Comparison of ENCODE assay signal across 8 cellular contexts in the genomic region with DNA sequence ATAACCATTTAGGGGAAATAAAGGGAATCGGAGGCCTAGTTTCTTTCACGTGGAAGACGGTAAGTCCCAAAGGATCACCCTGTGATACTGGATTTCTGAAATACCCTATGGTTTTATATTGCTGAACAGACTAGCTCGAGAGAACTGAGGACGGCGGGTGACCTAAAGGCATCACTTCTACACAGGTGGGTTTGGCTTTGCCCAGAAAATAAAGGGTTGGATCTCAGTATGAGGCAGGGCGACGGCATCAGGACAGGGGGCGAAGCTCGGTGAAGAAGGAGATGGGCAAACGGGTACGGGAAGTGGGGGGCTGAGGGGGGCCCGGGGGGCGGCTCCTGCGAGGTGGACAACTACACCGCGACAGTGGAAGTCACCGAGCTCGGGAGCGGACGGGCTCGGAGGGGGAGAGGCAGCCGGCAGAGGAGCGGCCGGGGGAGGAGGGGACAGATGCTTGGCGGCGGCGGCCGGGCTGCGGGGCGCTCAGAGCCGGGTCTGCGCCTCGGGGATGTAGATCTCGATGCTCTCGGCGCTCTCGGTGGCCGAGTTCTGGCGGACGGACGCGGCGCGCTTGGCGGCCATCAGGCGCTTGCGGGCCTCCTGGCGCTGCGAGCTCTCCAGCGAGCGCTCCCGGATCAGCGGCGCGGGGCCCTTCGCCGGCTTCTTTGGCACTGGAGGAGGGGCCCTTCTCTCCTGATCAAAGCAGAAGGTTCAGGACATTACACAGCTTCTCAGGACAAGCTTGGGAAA. TPM values are rescaled to one million over a fixed set of nuclear protein-coding genes. Genes with fewer than 3 reads are reported as not detected.
DNase-seq lines count a peak whose midpoint lies in the region; ATAC-seq and TF ChIP-seq lines count a peak whose summit lies in the region.

No MANE protein-coding gene starts in this region.

- H3K9me2 ChIP-seq in SK-N-SH, result no peaks in the 10 kb centered on the region

- H3K27ac ChIP-seq in SK-N-SH (ENCODE audit: low read depth in 2 of 2, low read length in 1 of 2), result no peak overlapping the region; a peak in 1 of 4 replicates
- H3K27ac ChIP-seq in thoracic aorta, result no peak overlapping the region

- peak overlapping the region; percentile 69 for H3K4me2 ChIP-seq in SK-N-SH

- DNase-seq in GM03348 (ENCODE audit: low spot score), result peak; percentile 76
- DNase-seq in SK-N-SH, result peak; percentile 85
- DNase-seq in ecto neural progenitor cell (ENCODE audit: low spot score), result peak; percentile 82
- DNase-seq in lung microvascular endothelial cell (ENCODE audit: low read depth in 2 of 2), result peak; percentile 55 to 59
- DNase-seq in thoracic aorta (ENCODE audit: low spot score), result no peak
- no peak for DNase-seq in ureter (ENCODE audit: low spot score)

- TF ChIP-seq CTCF in SK-N-SH (IDR thresholded peaks at IDR 0.05), result no peak
- TF ChIP-seq CTCF in thoracic aorta (IDR thresholded peaks at IDR 0.05), result no peak

- no peaks in the 10 kb centered on the region for H3K79me2 ChIP-seq in SK-N-SH (ENCODE audit: insufficient read depth)

- TF ChIP-seq EP300 in SK-N-SH (IDR thresholded peaks at IDR 0.05; ENCODE audit: borderline replicate concordance in 1 of 2, low read depth in 1 of 2, low read length in 1 of 2), result no peak

- H3K4me3 ChIP-seq in SK-N-SH (ENCODE audit: low read depth in 2 of 2, low read length in 1 of 2) (peak overlapping the region; percentile 51 to 54), thoracic aorta (peak overlapping the region; percentile 70)

- CTCF ChIA-PET in SK-N-SH (lab: Yijun Ruan, JAX), result interaction anchor here (1.0 to 1.5 kb wide), 8 partner anchors 10 to 167 kb away, joined by 3 to 7 read pairs (median 3); no protein-coding TSS in a partner anchor

- ATAC-seq in thoracic aorta (ENCODE audit: insufficient number of reproducible peaks, low FRiP score, low read depth) (no peak), GM21723 (IDR thresholded peaks at IDR 0.05; ENCODE audit: unreplicated experiment) (no peak), GM18511 (IDR thresholded peaks at IDR 0.05; ENCODE audit: unreplicated experiment) (no peak)

- H3K27me3 ChIP-seq in SK-N-SH (ENCODE audit: insufficient read depth) (no peaks in the 10 kb centered on the region), thoracic aorta (replicated peaks; ENCODE audit: insufficient read depth) (no peaks in the 10 kb centered on the region)

- WGBS in SK-N-SH (ENCODE audit: low lambda C conversion rate), result 48% methylated on average over 23 of the region's 58 CpGs

- H3K4me1 ChIP-seq in SK-N-SH (ENCODE audit: control insufficient read depth in 1 of 2, insufficient read depth in 2 of 2, low read depth in 1 of 2, low read length in 1 of 2) (peaks cover 0 to 13% of the 10 kb centered on the region in 2 experiments; a peak in 3 of 4 replicates), thoracic aorta (ENCODE audit: control insufficient read depth in 1 of 2, low read depth in 2 of 2) (no peaks in the 10 kb centered on the region)

- H2AFZ ChIP-seq in SK-N-SH (ENCODE audit: low read depth), result peak overlapping the region; percentile 89

- POLR2A ChIA-PET in SK-N-SH (lab: Yijun Ruan, JAX), result interaction anchor here (1.1 kb wide), 1 partner anchor 32 kb away, joined by 4 read pairs; no protein-coding TSS in a partner anchor

- H3K36me3 ChIP-seq in SK-N-SH (replicated peaks in 1 of 2; ENCODE audit: control insufficient read depth in 1 of 2, insufficient read depth in 2 of 2, low read length in 1 of 2) (no peaks in the 10 kb centered on the region), thoracic aorta (no peaks in the 10 kb centered on the region)

- H3K9me3 ChIP-seq in SK-N-SH, result no peaks in the 10 kb centered on the region
- H3K9me3 ChIP-seq in thoracic aorta, result no peaks in the 10 kb centered on the region

- H4K20me1 ChIP-seq in SK-N-SH (ENCODE audit: insufficient read depth), result no peaks in the 10 kb centered on the region

- no peak overlapping the region for H3K9ac ChIP-seq in SK-N-SH

- H3F3A ChIP-seq in SK-N-SH (replicated peaks; ENCODE audit: insufficient read depth), result no peaks in the 10 kb centered on the region

- TF ChIP-seq RAD21 in SK-N-SH (IDR thresholded peaks at IDR 0.05; ENCODE audit: low read length), result no peak

TF ChIP-seq in SK-N-SH, 30 proteins besides CTCF, POLR2A, EP300 and RAD21:
- TF ChIP-seq YY1 (IDR thresholded peaks at IDR 0.05; ENCODE audit: low read depth) (peak; percentile 24; the same call in 1 of the 2 replicates), EZH2phosphoT487 (IDR thresholded peaks at IDR 0.05; ENCODE audit: borderline replicate concordance, low read depth) (no peak)

RNA-seq across cellular contexts. Expression of a gene that starts 48.9 kb away (rescaled TPM):
- 82.3 and 113 TPM in 2 replicates for polyA plus RNA-seq in SK-N-SH (2012; rRNA removed)
- 78.8 and 86.9 TPM in 2 replicates for polyA plus RNA-seq in SK-N-SH (2012; cell fraction: cytosol; rRNA removed)
- polyA plus RNA-seq in SK-N-SH (2012; cell fraction: nucleus; rRNA removed), result 121 and 190 TPM in 2 replicates
- total RNA-seq in lung microvascular endothelial cell (64.7 and 109 TPM in 2 replicates), thoracic aorta (10 to 100 TPM; 42.8 to 91.6 TPM), ureter (64.0 TPM)

Comparison
In these comparisons a context has a peak if more than half of its experiments do, and no peak if none do; other contexts are left out.
1. DNase-seq: peak in GM03348 (single experiment), SK-N-SH (single experiment), ecto neural progenitor cell (single experiment) and lung microvascular endothelial cell (2 of 2); none in thoracic aorta (single experiment) and ureter (single experiment).